In genomic region chr3:112089956-112090898, GRCh38 we compare ENCODE assay signal across 1 cellular context.
TF ChIP-seq lines count a peak whose summit lies in the region.

No MANE protein-coding gene starts in this region.

TF ChIP-seq in endothelial cell of umbilical vein, 7 proteins besides CTCF, POLR2A, EP300 and RAD21:
- peak; percentile 27 for TF ChIP-seq POLR2AphosphoS5 (IDR thresholded peaks at IDR 0.05; ENCODE audit: insufficient read depth, low read depth, low read length)
- TF ChIP-seq JUN (IDR thresholded peaks at IDR 0.05; ENCODE audit: borderline replicate concordance, insufficient read depth, insufficient read length, low read depth) = no peak
